In the genomic region with DNA sequence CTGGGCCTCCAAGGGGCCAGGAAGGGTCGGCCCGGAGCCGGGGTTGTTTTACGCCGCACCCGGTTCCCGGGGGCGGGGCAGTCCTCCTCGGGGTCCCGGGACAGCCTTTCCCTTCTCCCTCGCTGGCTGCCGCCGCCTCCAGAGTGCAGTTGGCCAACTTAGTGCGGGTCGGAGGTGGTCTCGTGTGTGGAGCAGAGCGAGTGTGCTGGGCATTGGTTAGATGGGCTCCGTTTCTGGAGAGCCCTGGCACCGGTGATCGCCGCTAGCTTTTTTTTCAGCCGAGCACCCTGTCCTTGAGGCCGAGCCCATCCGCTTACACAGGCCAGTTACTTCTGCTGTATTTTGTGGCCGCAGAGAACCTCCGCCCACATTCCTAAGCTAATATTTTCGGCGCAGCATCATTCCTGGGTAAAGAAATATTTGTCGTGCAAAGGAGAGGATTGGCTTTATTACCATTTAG, we compare ENCODE assay signal across 8 cellular contexts. TPM values are rescaled to one million over a fixed set of nuclear protein-coding genes. Genes with fewer than 3 reads are reported as not detected.
DNase-seq lines count a peak whose midpoint lies in the region; ATAC-seq and TF ChIP-seq lines count a peak whose summit lies in the region.

No MANE protein-coding gene starts in this region.

- no peaks in the 10 kb centered on the region for H3K9me3 Mint-ChIP-seq in stimulated activated naive CD8-positive, alpha-beta T cell treated with anti-CD3 and anti-CD28 coated beads, Interleukin-15, Interleukin-2, amounts not matched to agents 100 ng/mL and 50 ng/mL, for 24 hours

- H3K4me1 ChIP-seq in breast epithelium, result peaks cover 0 to 5% of the 10 kb centered on the region in 2 donors

- H3K27me3 Mint-ChIP-seq in stimulated activated naive CD8-positive, alpha-beta T cell treated with anti-CD3 and anti-CD28 coated beads, Interleukin-15, Interleukin-2, amounts not matched to agents 100 ng/mL and 50 ng/mL, for 24 hours, result peaks cover 12% of the 10 kb centered on the region

- no peaks in the 10 kb centered on the region for H3K27me3 ChIP-seq in breast epithelium

- DNase-seq in breast epithelium (ENCODE audit: low spot score in 2 of 2), result peak in 1 of 2 donors; percentile 86
- peak; percentile 85 for DNase-seq in kidney glomerular epithelial cell (lab: John Stamatoyannopoulos, UW)
- no peak for DNase-seq in GM19240 (ENCODE audit: insufficient read length, low spot score)

- intact Hi-C loops in breast epithelium (cut with DNase I; ENCODE audit: low total_unique reads), result loop anchor here (5.0 kb wide), 1 partner anchor 682 kb away; no protein-coding TSS in a partner anchor

- peak overlapping the region; percentile 91 for H3K4me3 Mint-ChIP-seq in stimulated activated naive CD8-positive, alpha-beta T cell treated with anti-CD3 and anti-CD28 coated beads, Interleukin-15, Interleukin-2, amounts not matched to agents 100 ng/mL and 50 ng/mL, for 24 hours

- TF ChIP-seq POLR2A in breast epithelium (IDR thresholded peaks at IDR 0.05), result no peak

- peaks cover 31% of the 10 kb centered on the region for H3K36me3 Mint-ChIP-seq in stimulated activated naive CD8-positive, alpha-beta T cell treated with anti-CD3 and anti-CD28 coated beads, Interleukin-15, Interleukin-2, amounts not matched to agents 100 ng/mL and 50 ng/mL, for 24 hours (ENCODE audit: low read depth)

- H3K9me3 ChIP-seq in breast epithelium, result no peaks in the 10 kb centered on the region

- H3K4me3 ChIP-seq in breast epithelium, result peak overlapping the region; percentile 75 to 89 (median 86)

- ATAC-seq in GM18520 (IDR thresholded peaks at IDR 0.05; ENCODE audit: unreplicated experiment) (peak; percentile 7), HG03064 (IDR thresholded peaks at IDR 0.05; ENCODE audit: low read depth, unreplicated experiment) (peak; percentile 28)

- H3K27ac Mint-ChIP-seq in stimulated activated naive CD8-positive, alpha-beta T cell treated with anti-CD3 and anti-CD28 coated beads, Interleukin-15, Interleukin-2, amounts not matched to agents 100 ng/mL and 50 ng/mL, for 24 hours, result peak overlapping the region; percentile 37

- peaks cover 27% of the 10 kb centered on the region for H3K4me1 Mint-ChIP-seq in stimulated activated naive CD8-positive, alpha-beta T cell treated with anti-CD3 and anti-CD28 coated beads, Interleukin-15, Interleukin-2, amounts not matched to agents 100 ng/mL and 50 ng/mL, for 24 hours (ENCODE audit: low read depth)

- H3K27ac ChIP-seq in C4-2B (peak overlapping the region; percentile 87), breast epithelium (peak overlapping the region; percentile 84 to 93)

- H3K36me3 ChIP-seq in breast epithelium, result no peaks in the 10 kb centered on the region

- TF ChIP-seq CTCF in C4-2B (conservative IDR thresholded peaks at IDR 0.05) (no peak), breast epithelium (IDR thresholded peaks at IDR 0.05) (no peak)

TF ChIP-seq in PFSK-1, 5 proteins besides CTCF, POLR2A, EP300 and RAD21:
- 0 out of 2 replicates have a peak, but pooled peaks have one; percentile 17 for TF ChIP-seq SIN3A (IDR thresholded peaks at IDR 0.05; ENCODE audit: borderline replicate concordance, insufficient read depth, low read length)
- TF ChIP-seq, protein P1, sequence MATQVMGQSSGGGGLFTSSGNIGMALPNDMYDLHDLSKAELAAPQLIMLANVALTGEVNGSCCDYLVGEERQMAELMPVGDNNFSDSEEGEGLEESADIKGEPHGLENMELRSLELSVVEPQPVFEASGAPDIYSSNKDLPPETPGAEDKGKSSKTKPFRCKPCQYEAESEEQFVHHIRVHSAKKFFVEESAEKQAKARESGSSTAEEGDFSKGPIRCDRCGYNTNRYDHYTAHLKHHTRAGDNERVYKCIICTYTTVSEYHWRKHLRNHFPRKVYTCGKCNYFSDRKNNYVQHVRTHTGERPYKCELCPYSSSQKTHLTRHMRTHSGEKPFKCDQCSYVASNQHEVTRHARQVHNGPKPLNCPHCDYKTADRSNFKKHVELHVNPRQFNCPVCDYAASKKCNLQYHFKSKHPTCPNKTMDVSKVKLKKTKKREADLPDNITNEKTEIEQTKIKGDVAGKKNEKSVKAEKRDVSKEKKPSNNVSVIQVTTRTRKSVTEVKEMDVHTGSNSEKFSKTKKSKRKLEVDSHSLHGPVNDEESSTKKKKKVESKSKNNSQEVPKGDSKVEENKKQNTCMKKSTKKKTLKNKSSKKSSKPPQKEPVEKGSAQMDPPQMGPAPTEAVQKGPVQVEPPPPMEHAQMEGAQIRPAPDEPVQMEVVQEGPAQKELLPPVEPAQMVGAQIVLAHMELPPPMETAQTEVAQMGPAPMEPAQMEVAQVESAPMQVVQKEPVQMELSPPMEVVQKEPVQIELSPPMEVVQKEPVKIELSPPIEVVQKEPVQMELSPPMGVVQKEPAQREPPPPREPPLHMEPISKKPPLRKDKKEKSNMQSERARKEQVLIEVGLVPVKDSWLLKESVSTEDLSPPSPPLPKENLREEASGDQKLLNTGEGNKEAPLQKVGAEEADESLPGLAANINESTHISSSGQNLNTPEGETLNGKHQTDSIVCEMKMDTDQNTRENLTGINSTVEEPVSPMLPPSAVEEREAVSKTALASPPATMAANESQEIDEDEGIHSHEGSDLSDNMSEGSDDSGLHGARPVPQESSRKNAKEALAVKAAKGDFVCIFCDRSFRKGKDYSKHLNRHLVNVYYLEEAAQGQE (IDR thresholded peaks at IDR 0.05; ENCODE audit: insufficient read depth in 1 of 2, low read depth in 2 of 2, low read length in 2 of 2), result no peak

RNA-seq across cellular contexts. Expression of gene KIF23, which starts 0.6 kb away (rescaled TPM):
- polyA plus RNA-seq in PFSK-1 (2012; ENCODE audit: insufficient read length, low read depth), result 19.2 TPM
- 1 to 10 TPM; 1.6 to 6.4 (median 2.2) TPM for total RNA-seq in breast epithelium

RNA-seq across cellular contexts. Expression of gene RPLP1, which starts 37.9 kb away (rescaled TPM):
- 17,592 TPM for polyA plus RNA-seq in PFSK-1 (2012; ENCODE audit: insufficient read length, low read depth)
- 100 to 1,000 TPM; 624 to 881 (median 805) TPM for total RNA-seq in breast epithelium
